In the genomic region with DNA sequence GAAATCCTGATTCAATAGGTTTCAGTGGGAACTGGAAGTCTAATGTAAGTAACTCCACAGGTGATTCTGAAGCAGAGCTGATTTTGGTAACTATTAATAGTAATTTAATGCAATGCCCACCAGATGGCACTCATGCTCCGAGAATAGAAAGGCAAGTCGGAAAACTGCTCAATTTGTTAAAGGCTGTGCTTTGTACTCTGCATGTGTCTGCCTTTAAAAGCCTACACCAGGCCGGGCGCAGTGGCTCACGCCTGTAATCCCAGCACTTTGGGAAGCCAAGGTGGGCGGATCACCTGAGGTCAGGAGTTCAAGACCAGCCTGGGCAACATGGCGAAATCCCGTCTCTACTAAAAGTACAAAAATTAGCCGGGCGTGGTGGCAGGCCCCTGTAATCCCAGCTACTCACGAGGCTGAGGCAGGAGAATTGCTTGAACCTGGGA, we compare ENCODE assay signal across 8 cellular contexts.
A peak's percentile ranks its signal among the peaks of the same experiment; 100 is the strongest.
DNase-seq lines count a peak whose midpoint lies in the region; ATAC-seq and TF ChIP-seq lines count a peak whose summit lies in the region.
"Not testable (repeated sequence)": the region's sequence is repeated elsewhere in the genome, so short reads cannot be mapped to it uniquely, and the experiment has no call there.

No MANE protein-coding gene starts in this region.

- H3K4me2 ChIP-seq in MM.1S (ENCODE audit: low read depth, low read length), result not testable (repeated sequence)

- intact Hi-C loops in Panc1 (cut with micrococcal nuclease; ENCODE audit: unreplicated experiment), result loop anchor here (5.0 kb wide), 1 partner anchor 228 kb away; no protein-coding TSS in a partner anchor

- in situ Hi-C loops in Panc1 (cut with HindIII; ENCODE audit: low pct_unique_long_range_greater_than_20kb, low sequenced_read_pairs), result not testable (repeated sequence)

- not testable (repeated sequence) for H3K9ac ChIP-seq in MM.1S (ENCODE audit: low read length)

- BruUV-seq in Panc1 (replicated peaks; lab: Mats Ljungman, UMichigan), result not testable (repeated sequence)

- POLR2A ChIA-PET in Panc1 (lab: Charles Lee), result interaction anchor here (0.6 to 0.7 kb wide), 2 partner anchors 230 to 352 kb away, joined by 3 to 7 read pairs; no protein-coding TSS in a partner anchor

- H3K9me3 ChIP-seq in MM.1S (replicated peaks; ENCODE audit: insufficient read depth, low read length); Panc1 (ENCODE audit: control insufficient read depth, insufficient read depth, low read depth, low read length): not testable (repeated sequence)

- H3F3A ChIP-seq in MM.1S (ENCODE audit: insufficient read depth, low read length), result not testable (repeated sequence)

- not testable (repeated sequence) for H3K27ac ChIP-seq in MM.1S (ENCODE audit: low read length); Panc1 (ENCODE audit: low read length)

- not testable (repeated sequence) for H3K9me2 ChIP-seq in MM.1S (replicated peaks; ENCODE audit: insufficient read depth, low read length)

- peak; percentile 26; the same call in 1 of the 2 replicates for TF ChIP-seq CTCF in MM.1S (IDR thresholded peaks at IDR 0.05; ENCODE audit: low read length)
- TF ChIP-seq CTCF in Panc1 (IDR thresholded peaks at IDR 0.05), result peak; percentile 77

- not testable (repeated sequence) for H3K4me3 ChIP-seq in MM.1S (ENCODE audit: low read length)
- peak overlapping the region in 1 of 2 experiments; percentile 0; a peak in 1 of 4 replicates for H3K4me3 ChIP-seq in Panc1 (ENCODE audit: low read depth in 2 of 2, low read length in 2 of 2)

- not testable (repeated sequence) for H3K27me3 ChIP-seq in MM.1S (replicated peaks; ENCODE audit: insufficient read depth, low read length); Panc1 (ENCODE audit: control insufficient read depth, insufficient read depth, low read length)

- H4K20me1 ChIP-seq in MM.1S (ENCODE audit: insufficient read depth, low read length), result not testable (repeated sequence)

- peak; percentile 49 for DNase-seq in AG08395 (ENCODE audit: low spot score)
- DNase-seq in MM.1S, result peak; percentile 61
- DNase-seq in Panc1 (ENCODE audit: low read depth, low spot score), result peak; percentile 70
- peak in 2 of 3 experiments; percentile 14 to 20 for DNase-seq in activated CD8-positive, alpha-beta memory T cell treated with anti-CD3 and anti-CD28 coated beads for 48 hours (ENCODE audit: low read depth in 2 of 3, low spot score in 2 of 3)
- peak; percentile 74 for DNase-seq in ecto neural progenitor cell (ENCODE audit: low spot score)
- DNase-seq in kidney tubule cell (ENCODE audit: low spot score), result peak; percentile 75
- DNase-seq in stimulated activated CD4-positive, alpha-beta T cell treated with anti-CD3 and anti-CD28 coated beads, Interleukin-15, amount 100 ng/mL, for 1 hour (ENCODE audit: low read depth in 1 of 2, low spot score in 1 of 2), result peak; percentile 11 to 19

- CTCF ChIA-PET in Panc1 (lab: Charles Lee), result interaction anchor here (0.5 to 1.2 kb wide), 5 partner anchors 14 to 437 kb away, joined by 3 to 8 read pairs (median 4); no protein-coding TSS in a partner anchor

- H3K79me2 ChIP-seq in MM.1S (ENCODE audit: low read length), result not testable (repeated sequence)

- not testable (repeated sequence) for H3K4me1 ChIP-seq in MM.1S (ENCODE audit: low read length); Panc1 (ENCODE audit: control insufficient read depth, insufficient read depth, low read length)

- not testable (repeated sequence) for H3K36me3 ChIP-seq in MM.1S (replicated peaks; ENCODE audit: insufficient read depth, low read length); Panc1 (ENCODE audit: control insufficient read depth, insufficient read depth, low read length)

- not testable (repeated sequence) for H2AFZ ChIP-seq in MM.1S (ENCODE audit: low read length)

- peak; percentile 55 for ATAC-seq in GM18520 (IDR thresholded peaks at IDR 0.05; ENCODE audit: unreplicated experiment)
- peak; percentile 92 for ATAC-seq in Panc1

Comparison
In these comparisons a context has a peak if more than half of its experiments do, and no peak if none do; other contexts are left out.
1. DNase-seq: peak in every context shown above with its lines; median percentile 75 in kidney tubule cell; 74 in ecto neural progenitor cell; 70 in Panc1; 61 in MM.1S; 49 in AG08395; 17 in activated CD8-positive, alpha-beta memory T cell treated with anti-CD3 and anti-CD28 coated beads for 48 hours; 15 in stimulated activated CD4-positive, alpha-beta T cell treated with anti-CD3 and anti-CD28 coated beads, Interleukin-15, amount 100 ng/mL, for 1 hour.